In the genomic region with DNA sequence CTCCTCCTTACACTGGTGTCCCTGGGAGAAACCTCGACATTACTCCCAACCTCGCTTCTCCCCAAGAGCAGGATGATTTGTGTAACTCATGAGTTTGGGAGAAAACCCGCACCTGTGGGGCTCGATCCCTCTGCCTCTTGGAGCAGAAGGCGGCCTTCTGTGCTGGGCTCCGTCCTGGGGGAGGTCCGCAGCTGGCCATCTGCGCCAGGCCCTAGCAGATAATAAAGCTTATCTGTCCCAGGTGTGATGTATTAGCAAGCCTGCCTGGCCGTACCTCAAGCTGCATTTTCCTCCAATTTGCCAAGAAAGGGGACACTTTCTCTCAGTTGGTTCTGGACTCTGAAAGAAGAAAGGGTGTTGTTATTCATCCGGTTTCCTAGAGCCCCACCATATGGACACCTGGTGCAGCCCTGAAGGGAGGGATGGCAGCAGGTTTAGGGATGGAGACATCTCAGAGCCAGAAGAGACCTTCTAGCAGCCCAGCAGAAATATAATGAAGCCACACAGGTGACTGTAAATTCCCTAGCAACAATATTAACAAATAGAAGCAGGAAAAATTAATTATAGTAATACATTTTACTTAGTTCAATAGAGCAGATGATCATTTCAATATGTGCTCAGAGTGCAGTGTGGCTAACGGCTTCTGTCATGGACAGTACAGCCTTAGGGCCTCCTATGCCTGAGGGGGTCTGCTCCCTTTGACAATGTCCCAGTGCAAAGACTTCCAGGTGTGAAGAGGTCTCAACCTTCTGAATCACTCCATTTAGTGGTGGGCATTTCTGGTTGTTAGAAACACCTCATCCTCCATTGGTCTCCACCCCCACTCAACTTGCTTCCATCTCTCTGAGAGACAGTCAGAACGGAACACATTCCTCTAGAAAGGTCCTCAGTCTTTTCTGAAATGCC, we compare ENCODE assay signal across 1 cellular context.
TF ChIP-seq lines count a peak whose summit lies in the region.

No MANE protein-coding gene starts in this region.

TF ChIP-seq in K562, 482 proteins besides CTCF, POLR2A, EP300 and RAD21 (continued from another document and continues in another):
- TF ChIP-seq SMARCA5 (IDR thresholded peaks at IDR 0.05): no peak
- TF ChIP-seq KAT2B (IDR thresholded peaks at IDR 0.05; ENCODE audit: low read depth, low read length): no peak
- no peak for TF ChIP-seq ZKSCAN1 (IDR thresholded peaks at IDR 0.05; ENCODE audit: low read depth, low read length)
- TF ChIP-seq ZNF589 (CRISPR knock-in tag; IDR thresholded peaks at IDR 0.05; ENCODE audit: low read depth): peak; percentile 22; the same call in 1 of the 2 replicates
- TF ChIP-seq PYGO2 (tag; IDR thresholded peaks at IDR 0.05): no peak
- TF ChIP-seq, protein P1, sequence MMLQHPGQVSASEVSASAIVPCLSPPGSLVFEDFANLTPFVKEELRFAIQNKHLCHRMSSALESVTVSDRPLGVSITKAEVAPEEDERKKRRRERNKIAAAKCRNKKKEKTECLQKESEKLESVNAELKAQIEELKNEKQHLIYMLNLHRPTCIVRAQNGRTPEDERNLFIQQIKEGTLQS (IDR thresholded peaks at IDR 0.05): no peak
- TF ChIP-seq, protein P1 (CRISPR knock-in tag; conservative IDR thresholded peaks at IDR 0.05): no peak
- TF ChIP-seq ELF4 (CRISPR knock-in tag; IDR thresholded peaks at IDR 0.05): 0 out of 2 replicates have a peak, but pooled peaks have one; percentile 44
- peak; percentile 42; the same call in 1 of the 2 replicates for TF ChIP-seq SMARCA4 (IDR thresholded peaks at IDR 0.05)
- TF ChIP-seq CBX2 (IDR thresholded peaks at IDR 0.05; ENCODE audit: insufficient read depth, low read length, poor library complexity, severe bottlenecking): no peak
- TF ChIP-seq, protein P2, sequence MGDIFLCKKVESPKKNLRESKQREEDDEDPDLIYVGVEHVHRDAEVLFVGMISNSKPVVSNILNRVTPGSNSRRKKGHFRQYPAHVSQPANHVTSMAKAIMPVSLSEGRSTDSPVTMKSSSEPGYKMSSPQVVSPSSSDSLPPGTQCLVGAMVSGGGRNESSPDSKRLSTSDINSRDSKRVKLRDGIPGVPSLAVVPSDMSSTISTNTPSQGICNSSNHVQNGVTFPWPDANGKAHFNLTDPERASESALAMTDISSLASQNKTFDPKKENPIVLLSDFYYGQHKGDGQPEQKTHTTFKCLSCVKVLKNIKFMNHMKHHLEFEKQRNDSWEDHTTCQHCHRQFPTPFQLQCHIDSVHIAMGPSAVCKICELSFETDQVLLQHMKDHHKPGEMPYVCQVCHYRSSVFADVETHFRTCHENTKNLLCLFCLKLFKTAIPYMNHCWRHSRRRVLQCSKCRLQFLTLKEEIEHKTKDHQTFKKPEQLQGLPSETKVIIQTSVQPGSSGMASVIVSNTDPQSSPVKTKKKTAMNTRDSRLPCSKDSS (IDR thresholded peaks at IDR 0.05; ENCODE audit: low read depth, partially characterized antibody): no peak
- no peak for TF ChIP-seq THRAP3 (IDR thresholded peaks at IDR 0.05; ENCODE audit: borderline replicate concordance)
- TF ChIP-seq HMG20B (CRISPR knock-in tag; IDR thresholded peaks at IDR 0.05): 0 out of 2 replicates have a peak, but pooled peaks have one; percentile 0
- peak; percentile 60; the same call in 1 of the 2 replicates for TF ChIP-seq ZNF583 (CRISPR knock-in tag; IDR thresholded peaks at IDR 0.05)
- TF ChIP-seq CCNT2 (IDR thresholded peaks at IDR 0.05; ENCODE audit: borderline replicate concordance, extremely low read depth, insufficient read length, low read depth, low read length): peak; percentile 64
- TF ChIP-seq ZNF644 (tag; IDR thresholded peaks at IDR 0.05; ENCODE audit: low read depth): peak; percentile 78
- TF ChIP-seq MTA3 (IDR thresholded peaks at IDR 0.05; ENCODE audit: borderline replicate concordance): peak; percentile 13; the same call in 1 of the 2 replicates
- TF ChIP-seq POLR2G (IDR thresholded peaks at IDR 0.05; ENCODE audit: low read depth, low read length): no peak; the same call in 1 of the 2 replicates
- TF ChIP-seq, protein P3, sequence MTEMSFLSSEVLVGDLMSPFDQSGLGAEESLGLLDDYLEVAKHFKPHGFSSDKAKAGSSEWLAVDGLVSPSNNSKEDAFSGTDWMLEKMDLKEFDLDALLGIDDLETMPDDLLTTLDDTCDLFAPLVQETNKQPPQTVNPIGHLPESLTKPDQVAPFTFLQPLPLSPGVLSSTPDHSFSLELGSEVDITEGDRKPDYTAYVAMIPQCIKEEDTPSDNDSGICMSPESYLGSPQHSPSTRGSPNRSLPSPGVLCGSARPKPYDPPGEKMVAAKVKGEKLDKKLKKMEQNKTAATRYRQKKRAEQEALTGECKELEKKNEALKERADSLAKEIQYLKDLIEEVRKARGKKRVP (CRISPR knock-in tag; IDR thresholded peaks at IDR 0.05): peak; percentile 39; the same call in 1 of the 2 replicates
- no peak for TF ChIP-seq KLF6 (CRISPR knock-in tag; IDR thresholded peaks at IDR 0.05; ENCODE audit: borderline replicate concordance)
- no peak for TF ChIP-seq ZNF717 (CRISPR knock-in tag; IDR thresholded peaks at IDR 0.05)
- TF ChIP-seq, protein P4, sequence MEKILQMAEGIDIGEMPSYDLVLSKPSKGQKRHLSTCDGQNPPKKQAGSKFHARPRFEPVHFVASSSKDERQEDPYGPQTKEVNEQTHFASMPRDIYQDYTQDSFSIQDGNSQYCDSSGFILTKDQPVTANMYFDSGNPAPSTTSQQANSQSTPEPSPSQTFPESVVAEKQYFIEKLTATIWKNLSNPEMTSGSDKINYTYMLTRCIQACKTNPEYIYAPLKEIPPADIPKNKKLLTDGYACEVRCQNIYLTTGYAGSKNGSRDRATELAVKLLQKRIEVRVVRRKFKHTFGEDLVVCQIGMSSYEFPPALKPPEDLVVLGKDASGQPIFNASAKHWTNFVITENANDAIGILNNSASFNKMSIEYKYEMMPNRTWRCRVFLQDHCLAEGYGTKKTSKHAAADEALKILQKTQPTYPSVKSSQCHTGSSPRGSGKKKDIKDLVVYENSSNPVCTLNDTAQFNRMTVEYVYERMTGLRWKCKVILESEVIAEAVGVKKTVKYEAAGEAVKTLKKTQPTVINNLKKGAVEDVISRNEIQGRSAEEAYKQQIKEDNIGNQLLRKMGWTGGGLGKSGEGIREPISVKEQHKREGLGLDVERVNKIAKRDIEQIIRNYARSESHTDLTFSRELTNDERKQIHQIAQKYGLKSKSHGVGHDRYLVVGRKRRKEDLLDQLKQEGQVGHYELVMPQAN (IDR thresholded peaks at IDR 0.05; ENCODE audit: borderline replicate concordance): no peak
- TF ChIP-seq MAFK (IDR thresholded peaks at IDR 0.05; ENCODE audit: low read length): no peak
- TF ChIP-seq, protein P5, sequence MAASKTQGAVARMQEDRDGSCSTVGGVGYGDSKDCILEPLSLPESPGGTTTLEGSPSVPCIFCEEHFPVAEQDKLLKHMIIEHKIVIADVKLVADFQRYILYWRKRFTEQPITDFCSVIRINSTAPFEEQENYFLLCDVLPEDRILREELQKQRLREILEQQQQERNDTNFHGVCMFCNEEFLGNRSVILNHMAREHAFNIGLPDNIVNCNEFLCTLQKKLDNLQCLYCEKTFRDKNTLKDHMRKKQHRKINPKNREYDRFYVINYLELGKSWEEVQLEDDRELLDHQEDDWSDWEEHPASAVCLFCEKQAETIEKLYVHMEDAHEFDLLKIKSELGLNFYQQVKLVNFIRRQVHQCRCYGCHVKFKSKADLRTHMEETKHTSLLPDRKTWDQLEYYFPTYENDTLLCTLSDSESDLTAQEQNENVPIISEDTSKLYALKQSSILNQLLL (CRISPR knock-in tag; IDR thresholded peaks at IDR 0.05; ENCODE audit: borderline replicate concordance): no peak
- TF ChIP-seq FOXK2 (conservative IDR thresholded peaks at IDR 0.05 in 1 of 2, IDR thresholded peaks at IDR 0.05 in 1 of 2; ENCODE audit: low read depth in 2 of 2): no peak
- no peak for TF ChIP-seq POU5F1 (IDR thresholded peaks at IDR 0.05; ENCODE audit: borderline replicate concordance, low read depth, low read length, partially characterized antibody)
- TF ChIP-seq NR2C1 (IDR thresholded peaks at IDR 0.05): no peak
- TF ChIP-seq NR2C1 (tag; IDR thresholded peaks at IDR 0.05): no peak
- no peak for TF ChIP-seq ZNF75A (CRISPR knock-in tag; IDR thresholded peaks at IDR 0.05)
- TF ChIP-seq, protein P6, sequence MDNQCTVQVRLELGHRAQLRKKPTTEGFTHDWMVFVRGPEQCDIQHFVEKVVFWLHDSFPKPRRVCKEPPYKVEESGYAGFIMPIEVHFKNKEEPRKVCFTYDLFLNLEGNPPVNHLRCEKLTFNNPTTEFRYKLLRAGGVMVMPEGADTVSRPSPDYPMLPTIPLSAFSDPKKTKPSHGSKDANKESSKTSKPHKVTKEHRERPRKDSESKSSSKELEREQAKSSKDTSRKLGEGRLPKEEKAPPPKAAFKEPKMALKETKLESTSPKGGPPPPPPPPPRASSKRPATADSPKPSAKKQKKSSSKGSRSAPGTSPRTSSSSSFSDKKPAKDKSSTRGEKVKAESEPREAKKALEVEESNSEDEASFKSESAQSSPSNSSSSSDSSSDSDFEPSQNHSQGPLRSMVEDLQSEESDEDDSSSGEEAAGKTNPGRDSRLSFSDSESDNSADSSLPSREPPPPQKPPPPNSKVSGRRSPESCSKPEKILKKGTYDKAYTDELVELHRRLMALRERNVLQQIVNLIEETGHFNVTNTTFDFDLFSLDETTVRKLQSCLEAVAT (IDR thresholded peaks at IDR 0.05): no peak
- TF ChIP-seq, protein P7, sequence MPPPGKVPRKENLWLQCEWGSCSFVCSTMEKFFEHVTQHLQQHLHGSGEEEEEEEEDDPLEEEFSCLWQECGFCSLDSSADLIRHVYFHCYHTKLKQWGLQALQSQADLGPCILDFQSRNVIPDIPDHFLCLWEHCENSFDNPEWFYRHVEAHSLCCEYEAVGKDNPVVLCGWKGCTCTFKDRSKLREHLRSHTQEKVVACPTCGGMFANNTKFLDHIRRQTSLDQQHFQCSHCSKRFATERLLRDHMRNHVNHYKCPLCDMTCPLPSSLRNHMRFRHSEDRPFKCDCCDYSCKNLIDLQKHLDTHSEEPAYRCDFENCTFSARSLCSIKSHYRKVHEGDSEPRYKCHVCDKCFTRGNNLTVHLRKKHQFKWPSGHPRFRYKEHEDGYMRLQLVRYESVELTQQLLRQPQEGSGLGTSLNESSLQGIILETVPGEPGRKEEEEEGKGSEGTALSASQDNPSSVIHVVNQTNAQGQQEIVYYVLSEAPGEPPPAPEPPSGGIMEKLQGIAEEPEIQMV (tag; conservative IDR thresholded peaks at IDR 0.05; ENCODE audit: low read depth): peak; percentile 50; the same call in 1 of the 2 replicates
- no peak for TF ChIP-seq GTF2E2 (tag; IDR thresholded peaks at IDR 0.05)
- TF ChIP-seq, protein P8, sequence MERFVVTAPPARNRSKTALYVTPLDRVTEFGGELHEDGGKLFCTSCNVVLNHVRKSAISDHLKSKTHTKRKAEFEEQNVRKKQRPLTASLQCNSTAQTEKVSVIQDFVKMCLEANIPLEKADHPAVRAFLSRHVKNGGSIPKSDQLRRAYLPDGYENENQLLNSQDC (CRISPR knock-in tag; IDR thresholded peaks at IDR 0.05): no peak
- peak; percentile 41; the same call in 1 of the 2 replicates for TF ChIP-seq CTBP1 (IDR thresholded peaks at IDR 0.05; ENCODE audit: borderline replicate concordance)
- TF ChIP-seq, protein P9, sequence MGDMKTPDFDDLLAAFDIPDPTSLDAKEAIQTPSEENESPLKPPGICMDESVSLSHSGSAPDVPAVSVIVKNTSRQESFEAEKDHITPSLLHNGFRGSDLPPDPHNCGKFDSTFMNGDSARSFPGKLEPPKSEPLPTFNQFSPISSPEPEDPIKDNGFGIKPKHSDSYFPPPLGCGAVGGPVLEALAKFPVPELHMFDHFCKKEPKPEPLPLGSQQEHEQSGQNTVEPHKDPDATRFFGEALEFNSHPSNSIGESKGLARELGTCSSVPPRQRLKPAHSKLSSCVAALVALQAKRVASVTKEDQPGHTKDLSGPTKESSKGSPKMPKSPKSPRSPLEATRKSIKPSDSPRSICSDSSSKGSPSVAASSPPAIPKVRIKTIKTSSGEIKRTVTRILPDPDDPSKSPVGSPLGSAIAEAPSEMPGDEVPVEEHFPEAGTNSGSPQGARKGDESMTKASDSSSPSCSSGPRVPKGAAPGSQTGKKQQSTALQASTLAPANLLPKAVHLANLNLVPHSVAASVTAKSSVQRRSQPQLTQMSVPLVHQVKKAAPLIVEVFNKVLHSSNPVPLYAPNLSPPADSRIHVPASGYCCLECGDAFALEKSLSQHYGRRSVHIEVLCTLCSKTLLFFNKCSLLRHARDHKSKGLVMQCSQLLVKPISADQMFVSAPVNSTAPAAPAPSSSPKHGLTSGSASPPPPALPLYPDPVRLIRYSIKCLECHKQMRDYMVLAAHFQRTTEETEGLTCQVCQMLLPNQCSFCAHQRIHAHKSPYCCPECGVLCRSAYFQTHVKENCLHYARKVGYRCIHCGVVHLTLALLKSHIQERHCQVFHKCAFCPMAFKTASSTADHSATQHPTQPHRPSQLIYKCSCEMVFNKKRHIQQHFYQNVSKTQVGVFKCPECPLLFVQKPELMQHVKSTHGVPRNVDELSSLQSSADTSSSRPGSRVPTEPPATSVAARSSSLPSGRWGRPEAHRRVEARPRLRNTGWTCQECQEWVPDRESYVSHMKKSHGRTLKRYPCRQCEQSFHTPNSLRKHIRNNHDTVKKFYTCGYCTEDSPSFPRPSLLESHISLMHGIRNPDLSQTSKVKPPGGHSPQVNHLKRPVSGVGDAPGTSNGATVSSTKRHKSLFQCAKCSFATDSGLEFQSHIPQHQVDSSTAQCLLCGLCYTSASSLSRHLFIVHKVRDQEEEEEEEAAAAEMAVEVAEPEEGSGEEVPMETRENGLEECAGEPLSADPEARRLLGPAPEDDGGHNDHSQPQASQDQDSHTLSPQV (IDR thresholded peaks at IDR 0.05): no peak
- TF ChIP-seq C11orf30 (IDR thresholded peaks at IDR 0.05; ENCODE audit: low read depth): no peak
- TF ChIP-seq ILK (tag; IDR thresholded peaks at IDR 0.05; ENCODE audit: borderline replicate concordance, low read depth): no peak
- TF ChIP-seq, protein P10, sequence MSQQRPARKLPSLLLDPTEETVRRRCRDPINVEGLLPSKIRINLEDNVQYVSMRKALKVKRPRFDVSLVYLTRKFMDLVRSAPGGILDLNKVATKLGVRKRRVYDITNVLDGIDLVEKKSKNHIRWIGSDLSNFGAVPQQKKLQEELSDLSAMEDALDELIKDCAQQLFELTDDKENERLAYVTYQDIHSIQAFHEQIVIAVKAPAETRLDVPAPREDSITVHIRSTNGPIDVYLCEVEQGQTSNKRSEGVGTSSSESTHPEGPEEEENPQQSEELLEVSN (IDR thresholded peaks at IDR 0.05; ENCODE audit: borderline replicate concordance in 1 of 2, extremely low read depth in 1 of 2, insufficient read depth in 1 of 2, insufficient read length in 1 of 2, low read depth in 1 of 2, low read length in 1 of 2, poor library complexity in 1 of 2, severe bottlenecking in 1 of 2): peak in 1 of 2 experiments; percentile 24
- no peak for TF ChIP-seq SMAD1 (IDR thresholded peaks at IDR 0.05; ENCODE audit: low read depth, low read length, partially characterized antibody)
- TF ChIP-seq, protein P11, sequence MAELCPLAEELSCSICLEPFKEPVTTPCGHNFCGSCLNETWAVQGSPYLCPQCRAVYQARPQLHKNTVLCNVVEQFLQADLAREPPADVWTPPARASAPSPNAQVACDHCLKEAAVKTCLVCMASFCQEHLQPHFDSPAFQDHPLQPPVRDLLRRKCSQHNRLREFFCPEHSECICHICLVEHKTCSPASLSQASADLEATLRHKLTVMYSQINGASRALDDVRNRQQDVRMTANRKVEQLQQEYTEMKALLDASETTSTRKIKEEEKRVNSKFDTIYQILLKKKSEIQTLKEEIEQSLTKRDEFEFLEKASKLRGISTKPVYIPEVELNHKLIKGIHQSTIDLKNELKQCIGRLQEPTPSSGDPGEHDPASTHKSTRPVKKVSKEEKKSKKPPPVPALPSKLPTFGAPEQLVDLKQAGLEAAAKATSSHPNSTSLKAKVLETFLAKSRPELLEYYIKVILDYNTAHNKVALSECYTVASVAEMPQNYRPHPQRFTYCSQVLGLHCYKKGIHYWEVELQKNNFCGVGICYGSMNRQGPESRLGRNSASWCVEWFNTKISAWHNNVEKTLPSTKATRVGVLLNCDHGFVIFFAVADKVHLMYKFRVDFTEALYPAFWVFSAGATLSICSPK (IDR thresholded peaks at IDR 0.05; ENCODE audit: borderline replicate concordance): no peak
